8 cellular contexts compared by ENCODE assay signal in genomic region chr2:211157856-211158463, GRCh38.
A peak's percentile ranks its signal among the peaks of the same experiment; 100 is the strongest.
DNase-seq lines count a peak whose midpoint lies in the region; ATAC-seq and TF ChIP-seq lines count a peak whose summit lies in the region.

No MANE protein-coding gene starts in this region.

- no peaks in the 10 kb centered on the region for H3K36me3 ChIP-seq in liver (ENCODE audit: control insufficient read depth in 4 of 4, insufficient read depth in 3 of 4, low read depth in 1 of 4, low read length in 3 of 4)

- H3K4me1 ChIP-seq in liver (ENCODE audit: control insufficient read depth in 4 of 4, insufficient read depth in 4 of 4, low read length in 3 of 4) = no peaks in the 10 kb centered on the region

- H3K9me3 ChIP-seq in liver (ENCODE audit: control insufficient read depth in 4 of 4, low read length in 3 of 4) = no peaks in the 10 kb centered on the region

- TF ChIP-seq CTCF in AG10803 (conservative IDR thresholded peaks at IDR 0.05; ENCODE audit: low read length) = peak; percentile 84
- TF ChIP-seq CTCF in chondrocyte (IDR thresholded peaks at IDR 0.05) = peak; percentile 97
- TF ChIP-seq CTCF in liver (IDR thresholded peaks at IDR 0.05; ENCODE audit: low read depth, low read length, missing input control) = peak; percentile 86

- no peak overlapping the region for H3K27ac Mint-ChIP-seq in chondrocyte (ENCODE audit: unreplicated experiment)

- ATAC-seq in GM18907 (IDR thresholded peaks at IDR 0.05; ENCODE audit: unreplicated experiment) (peak; percentile 99), HG03103 (IDR thresholded peaks at IDR 0.05; ENCODE audit: low read depth, unreplicated experiment) (peak; percentile 99)

- no peaks in the 10 kb centered on the region for H3K27me3 ChIP-seq in liver (ENCODE audit: control insufficient read depth in 4 of 4, insufficient read depth in 4 of 4, low read length in 3 of 4)

- peak; percentile 53 for DNase-seq in AG10803 (ENCODE audit: low read depth)
- peak; percentile 61 for DNase-seq in NCI-H345 treated with DMSO at 0.1 percent for 48 hours (lab: John Stamatoyannopoulos, UW; ENCODE audit: unreplicated experiment)
- peak; percentile 65 for DNase-seq in activated CD4-positive, CD25-positive, alpha-beta regulatory T cell treated with anti-CD3 and anti-CD28 coated beads, Interleukin-2, amount 50 U/mL, for 72 hours
- no peak for DNase-seq in chondrocyte (ENCODE audit: low spot score)
- DNase-seq in stimulated activated CD4-positive, alpha-beta T cell treated with anti-CD3 and anti-CD28 coated beads, TNF-alpha, amount 100 ng/mL, for 48 hours (ENCODE audit: low read depth in 3 of 3) = peak; percentile 42 to 64 (median 46)

- H3K9ac ChIP-seq in liver (ENCODE audit: low read depth in 1 of 2, low read length in 2 of 2) = no peak overlapping the region

- H3K4me3 ChIP-seq in AG10803 (ENCODE audit: low read length) = no peak overlapping the region
- H3K4me3 ChIP-seq in liver (ENCODE audit: low read depth in 1 of 3, low read length in 3 of 3) = no peak overlapping the region

- 9% methylated on average over 5 of the region's 5 CpGs for WGBS in liver

- TF ChIP-seq RAD21 in liver (IDR thresholded peaks at IDR 0.05) = peak; percentile 85 to 90

- H3K9me3 Mint-ChIP-seq in chondrocyte (ENCODE audit: low read depth) = no peaks in the 10 kb centered on the region

- H3K4me3 Mint-ChIP-seq in chondrocyte (ENCODE audit: unreplicated experiment) = no peak overlapping the region

- H3K27ac ChIP-seq in liver (ENCODE audit: low read depth in 1 of 2, low read length in 2 of 2) = no peak overlapping the region

- peaks cover 13% of the 10 kb centered on the region for H3K4me1 Mint-ChIP-seq in chondrocyte (ENCODE audit: low read depth)

- H3K27me3 Mint-ChIP-seq in chondrocyte (ENCODE audit: low read depth) = no peaks in the 10 kb centered on the region

- no peaks in the 10 kb centered on the region for H3K36me3 Mint-ChIP-seq in chondrocyte (ENCODE audit: low read depth)

TF ChIP-seq in liver, 16 proteins besides CTCF, POLR2A, EP300 and RAD21:
- TF ChIP-seq HNF4G (IDR thresholded peaks at IDR 0.05) = no peak
- TF ChIP-seq FOXA2 (IDR thresholded peaks at IDR 0.05) = no peak
- TF ChIP-seq SP1 (IDR thresholded peaks at IDR 0.05) = no peak
- TF ChIP-seq HNF4A (conservative IDR thresholded peaks at IDR 0.05) = no peak
- no peak for TF ChIP-seq YY1 (IDR thresholded peaks at IDR 0.05)
- TF ChIP-seq RXRA (IDR thresholded peaks at IDR 0.05) = no peak
TF ChIP-seq in liver: peak in this region for 0.
